In the genomic region with DNA sequence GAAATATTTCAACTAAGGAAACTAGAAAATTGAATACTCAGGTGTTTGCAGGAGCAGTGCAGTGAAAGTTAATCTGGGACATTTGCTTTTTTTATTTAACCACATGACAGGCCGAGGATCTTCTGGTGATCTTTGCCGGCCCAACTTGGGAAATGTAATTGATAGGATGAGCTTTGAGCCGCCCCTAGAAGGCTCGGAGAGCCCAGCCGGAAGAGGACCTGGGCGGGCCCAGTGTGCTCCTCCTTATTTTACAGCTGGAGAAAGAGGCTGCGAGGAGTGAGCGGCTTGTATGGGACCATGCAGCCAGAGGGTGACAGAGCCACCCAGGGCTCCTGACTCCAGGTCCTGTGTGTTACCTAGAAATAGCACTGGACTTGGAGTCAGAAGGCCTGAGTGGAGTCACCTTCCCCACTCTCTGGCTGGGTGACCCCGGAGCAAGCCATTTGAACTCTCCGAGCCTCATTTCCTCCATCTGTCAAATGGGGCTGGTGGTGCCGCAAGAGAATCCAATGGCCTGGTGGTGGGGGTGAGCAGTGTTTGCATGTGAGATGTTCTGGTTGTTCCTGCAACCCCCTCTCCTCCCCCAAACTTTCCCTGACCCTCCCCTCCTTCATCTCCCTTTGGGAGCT, we compare ENCODE assay signal across 8 cellular contexts. TPM values are rescaled to one million over a fixed set of nuclear protein-coding genes. Genes with fewer than 3 reads are reported as not detected.
DNase-seq lines count a peak whose midpoint lies in the region; ATAC-seq lines count a peak whose summit lies in the region.

No MANE protein-coding gene starts in this region.

- H3K4me1 ChIP-seq in duodenal mucosa (ENCODE audit: control insufficient read depth in 1 of 2, insufficient read depth in 2 of 2, low read length in 2 of 2) = peaks cover 35 to 36% of the 10 kb centered on the region in 2 donors

- H3K36me3 ChIP-seq in duodenal mucosa (ENCODE audit: control insufficient read depth in 1 of 2, insufficient read depth in 2 of 2, low read length in 2 of 2) = no peaks in the 10 kb centered on the region

- ATAC-seq in HG03108 (IDR thresholded peaks at IDR 0.05; ENCODE audit: unreplicated experiment) (no peak), GM18502 (IDR thresholded peaks at IDR 0.05; ENCODE audit: poor library complexity, unreplicated experiment) (no peak)

- peak overlapping the region; percentile 84 to 88 for H3K9ac ChIP-seq in duodenal mucosa (ENCODE audit: low read depth in 1 of 2, low read length in 2 of 2)

- peak overlapping the region; percentile 93 for H3K27ac ChIP-seq in duodenal mucosa (ENCODE audit: low read depth, low read length)

- peak overlapping the region; percentile 74 to 87 for H3K4me3 ChIP-seq in duodenal mucosa (ENCODE audit: low read depth in 1 of 2, low read length in 2 of 2)

- no peaks in the 10 kb centered on the region for H3K27me3 ChIP-seq in duodenal mucosa (ENCODE audit: control insufficient read depth in 1 of 2, insufficient read depth in 2 of 2, low read length in 2 of 2)

- DNase-seq in AML-193 (lab: John Stamatoyannopoulos, UW) (peak; percentile 30 to 35), NCI-H226 (peak; percentile 40), mucosa of gallbladder (ENCODE audit: low spot score) (peak; percentile 25), NCI-H1092 treated with DMSO at 0.1 percent for 48 hours (lab: John Stamatoyannopoulos, UW) (no peak), RKO (ENCODE audit: low spot score) (no peak)

- no peaks in the 10 kb centered on the region for H3K9me3 ChIP-seq in duodenal mucosa (ENCODE audit: control insufficient read depth in 1 of 2, low read length in 2 of 2)

RNA-seq across cellular contexts. Expression of a gene that starts 2.5 kb away (rescaled TPM):
- 10.6 TPM for total RNA-seq in mucosa of gallbladder

Comparison
In these comparisons a context has a peak if more than half of its experiments do, and no peak if none do; other contexts are left out.
1. DNase-seq: peak in AML-193 (2 of 2), NCI-H226 (single experiment) and mucosa of gallbladder (single experiment); none in NCI-H1092 treated with DMSO at 0.1 percent for 48 hours (single experiment) and RKO (single experiment).